ENCODE assay signal across 8 cellular contexts in the genomic region with DNA sequence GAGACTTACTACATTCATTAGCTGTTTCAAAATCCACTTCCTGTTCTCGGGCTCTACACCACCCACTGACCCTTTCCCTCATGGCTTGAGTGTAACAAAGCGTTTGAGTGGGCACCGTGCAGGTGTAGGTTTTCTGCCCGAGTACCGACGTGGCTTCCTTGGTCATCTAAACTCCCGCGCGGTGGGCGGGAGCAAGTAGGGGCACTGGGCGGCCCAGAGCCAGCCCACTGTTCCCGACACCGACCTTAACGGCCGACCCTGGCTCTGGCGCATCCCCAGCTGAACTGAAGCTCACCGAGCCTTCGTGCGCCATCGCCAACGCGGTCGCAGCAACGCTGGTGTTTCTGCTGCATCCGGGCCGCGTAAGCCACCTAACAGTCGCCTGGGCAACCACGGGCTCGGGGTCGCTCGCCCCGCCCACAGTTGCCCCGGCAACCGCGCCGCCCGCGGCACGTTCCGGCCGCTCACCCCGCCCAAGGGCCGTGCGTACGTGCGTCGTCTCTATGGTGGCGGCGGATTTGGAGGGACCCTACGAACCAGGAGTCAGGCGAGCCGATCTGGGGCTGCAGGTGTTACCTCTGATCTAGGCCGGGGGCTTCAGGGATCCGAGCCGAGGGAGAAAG. TPM values are rescaled to one million over a fixed set of nuclear protein-coding genes. Genes with fewer than 3 reads are reported as not detected.
DNase-seq lines count a peak whose midpoint lies in the region; ATAC-seq, FAIRE-seq and TF ChIP-seq lines count a peak whose summit lies in the region.

A gene (minus strand): TSS at position 372 of the 623 bp plus-strand sequence. CDS start 59 bp downstream, at position 313.
A gene with protein sequence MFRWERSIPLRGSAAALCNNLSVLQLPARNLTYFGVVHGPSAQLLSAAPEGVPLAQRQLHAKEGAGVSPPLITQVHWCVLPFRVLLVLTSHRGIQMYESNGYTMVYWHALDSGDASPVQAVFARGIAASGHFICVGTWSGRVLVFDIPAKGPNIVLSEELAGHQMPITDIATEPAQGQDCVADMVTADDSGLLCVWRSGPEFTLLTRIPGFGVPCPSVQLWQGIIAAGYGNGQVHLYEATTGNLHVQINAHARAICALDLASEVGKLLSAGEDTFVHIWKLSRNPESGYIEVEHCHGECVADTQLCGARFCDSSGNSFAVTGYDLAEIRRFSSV (plus strand): TSS at position 483 of the 623 bp plus-strand sequence. CDS start 424 bp downstream, outside the sequence.

- H3K9me3 Mint-ChIP-seq in mesothelial cell of epicardium: no peaks in the 10 kb centered on the region

- no peak within 1 kb of the TSS; the same call in 1 of the 2 replicates for H2BK20ac ChIP-seq in H1 (ENCODE audit: low read length)

- H3K23ac ChIP-seq in H1 (ENCODE audit: insufficient read length): no peak within 1 kb of the TSS

- peak within 1 kb of the TSS; percentile 74 to 97 for H3K4me2 ChIP-seq in H1 (ENCODE audit: insufficient read depth in 1 of 2, low read depth in 2 of 2, low read length in 2 of 2)

- H3K23me2 ChIP-seq in H1 (ENCODE audit: low read depth, low read length): peaks cover 10% of the 10 kb centered on the region

- H2BK12ac ChIP-seq in H1 (ENCODE audit: low read depth, low read length): no peak within 1 kb of the TSS

- peak in 1 of 2 experiments; percentile 92; a peak in 2 of 3 replicates for TF ChIP-seq POLR2A in H1 (IDR thresholded peaks at IDR 0.05; ENCODE audit: control extremely low read depth in 1 of 2, low read depth in 2 of 2, low read length in 2 of 2)

- peak within 1 kb of the TSS; percentile 52; the same call in 1 of the 2 replicates for H2BK5ac ChIP-seq in H1 (ENCODE audit: low read depth, low read length)

- 2% methylated on average over 53 of the region's 56 CpGs; no CpG with 5 or more reads in 1 of the 2 experiments for WGBS in H1 (ENCODE audit: extremely low coverage in 1 of 2, insufficient coverage in 1 of 2, insufficient read length in 1 of 2, insufficient replicate concordance in 2 of 2, low coverage in 1 of 2, low lambda C conversion rate in 2 of 2, missing lambda C conversion rate in 1 of 2), 2 experiments

- H3K79me2 ChIP-seq in H1 (ENCODE audit: control insufficient read depth in 1 of 2, insufficient read depth in 2 of 2, low read length in 2 of 2): no peaks in the 10 kb centered on the region

- peaks cover 0 to 19% (median 7%) of the 10 kb centered on the region in 4 experiments; a peak in 6 of 8 replicates for H3K36me3 ChIP-seq in H1 (ENCODE audit: control insufficient read depth in 2 of 4, insufficient read depth in 4 of 4, low read length in 3 of 4)

- peak; percentile 80 for ATAC-seq in GM21367 (IDR thresholded peaks at IDR 0.05; ENCODE audit: unreplicated experiment)

- H2BK120ac ChIP-seq in H1 (replicated peaks; ENCODE audit: low read depth, low read length): no peak within 1 kb of the TSS

- TF ChIP-seq EP300 in H1 (IDR thresholded peaks at IDR 0.05; ENCODE audit: borderline replicate concordance in 1 of 2, low read depth in 2 of 2, low read length in 2 of 2): no peak

- H3K4me1 ChIP-seq in H1 (replicated peaks in 1 of 4; ENCODE audit: control insufficient read depth in 3 of 4, insufficient read depth in 4 of 4, low read length in 3 of 4): peaks cover 0 to 5% (median 3%) of the 10 kb centered on the region in 4 experiments; a peak in 3 of 7 replicates

- H4K91ac ChIP-seq in H1 (replicated peaks; ENCODE audit: insufficient read length, low read length): no peak within 1 kb of the TSS

- peaks cover 1 to 15% of the 10 kb centered on the region in 2 experiments for H4K20me1 ChIP-seq in H1 (replicated peaks in 1 of 2; ENCODE audit: control insufficient read depth in 1 of 2, insufficient read depth in 2 of 2, low read length in 2 of 2)

- H3K36me3 Mint-ChIP-seq in mesothelial cell of epicardium: no peaks in the 10 kb centered on the region

- H3K14ac ChIP-seq in H1 (ENCODE audit: insufficient read length): no peak within 1 kb of the TSS

- H3K27ac Mint-ChIP-seq in mesothelial cell of epicardium: peak within 1 kb of the TSS; percentile 89

- peaks cover 7% of the 10 kb centered on the region for H3K4me1 Mint-ChIP-seq in mesothelial cell of epicardium

- H3K27me3 Mint-ChIP-seq in mesothelial cell of epicardium (ENCODE audit: low read depth): peaks cover 6% of the 10 kb centered on the region

- POLR2A ChIA-PET in H1 (lab: Charles Lee; ENCODE audit: partially characterized antibody): interaction anchor here (0.7 to 3.5 kb wide), 15 partner anchors 9 to 118 kb away, joined by 3 to 24 read pairs (median 5); a partner anchor contains a TSS

- TF ChIP-seq CTCF in H1 (IDR thresholded peaks at IDR 0.05; ENCODE audit: control extremely low read depth in 1 of 3, insufficient read depth in 1 of 3, low read depth in 1 of 3, low read length in 3 of 3): no peak
- no peak for TF ChIP-seq CTCF in mesothelial cell of epicardium (IDR thresholded peaks at IDR 0.05; ENCODE audit: unreplicated experiment)

- H3K4ac ChIP-seq in H1 (replicated peaks; ENCODE audit: insufficient read length, low read depth, low read length): peak within 1 kb of the TSS; percentile 32

- 0 out of 2 replicates have a peak within 1 kb of the TSS, but pooled peaks have one; percentile 25 for H2AK5ac ChIP-seq in H1 (ENCODE audit: low read depth, low read length)

- peak within 1 kb of the TSS; percentile 51 to 92 (median 74) for H3K4me3 ChIP-seq in H1 (ENCODE audit: extremely low read depth in 1 of 4, insufficient read depth in 2 of 4, low read depth in 3 of 4, low read length in 4 of 4)

- TF ChIP-seq RAD21 in H1 (IDR thresholded peaks at IDR 0.05 in 1 of 2, conservative IDR thresholded peaks at IDR 0.05 in 1 of 2; ENCODE audit: low read depth in 2 of 2, low read length in 2 of 2): no peak

- no peak for FAIRE-seq in H1 (lab: Jason Lieb, UNC)

- CTCF ChIA-PET in H1 (lab: Charles Lee; ENCODE audit: partially characterized antibody): interaction anchor here (0.6 to 1.3 kb wide), 2 partner anchors 54 to 125 kb away, joined by 3 to 4 read pairs; no protein-coding TSS in a partner anchor

- H3K56ac ChIP-seq in H1 (replicated peaks; ENCODE audit: insufficient read length, low read depth, low read length): peak within 1 kb of the TSS; percentile 63

- H4K5ac ChIP-seq in H1 (ENCODE audit: insufficient read length, low read depth, low read length): peak within 1 kb of the TSS; percentile 50

- H2AFZ ChIP-seq in H1 (ENCODE audit: low read length): peak within 1 kb of the TSS; percentile 89

- H3K4me3 Mint-ChIP-seq in mesothelial cell of epicardium: peak within 1 kb of the TSS; percentile 93

- no peaks in the 10 kb centered on the region for H3K9me3 ChIP-seq in H1 (ENCODE audit: insufficient read depth in 2 of 2, low read depth in 1 of 2, low read length in 1 of 2)

- DNase-seq in COLO829 (ENCODE audit: low spot score) (peak; percentile 81), HT1080 (ENCODE audit: low read depth) (peak; percentile 93), H1 (ENCODE audit: low read depth in 1 of 2, low spot score in 2 of 2) (peak; percentile 84 to 96), mesothelial cell of epicardium (ENCODE audit: low spot score in 2 of 2, unreplicated experiment in 2 of 2) (peak; percentile 67 to 85)
- peak; percentile 95 for DNase-seq in NK-92 treated with Interleukin-12 subunit alpha and Interleukin-12 subunit beta, amount 100 ng/mL, for 24 hours (lab: John Stamatoyannopoulos, UW)
- DNase-seq in activated CD8-positive, alpha-beta memory T cell treated with anti-CD3 and anti-CD28 coated beads for 48 hours (ENCODE audit: low read depth in 2 of 3, low spot score in 2 of 3): peak; percentile 88 to 97 (median 93)
- peak; percentile 94 to 96 for DNase-seq in stimulated activated CD8-positive, alpha-beta memory T cell treated with anti-CD3 and anti-CD28 coated beads, Interleukin-15, amount 100 ng/mL, for 48 hours (ENCODE audit: low read depth in 2 of 2)

- H3K9ac ChIP-seq in H1 (replicated peaks in 1 of 4; ENCODE audit: extremely low read depth in 1 of 4, low read depth in 3 of 4, low read length in 3 of 4): peak within 1 kb of the TSS in 3 of 4 experiments; percentile 62 to 76 (median 75); a peak in 6 of 7 replicates

- 0 out of 7 replicates have a peak, but pooled peaks cover 0 to 2% (median 0%) of the 10 kb centered on the region in 4 experiments for H3K27me3 ChIP-seq in H1 (replicated peaks in 1 of 4; ENCODE audit: control insufficient read depth in 3 of 4, extremely low read depth in 1 of 4, insufficient read depth in 3 of 4, low read length in 3 of 4)

- peak within 1 kb of the TSS; percentile 93 for H4K8ac ChIP-seq in H1 (ENCODE audit: extremely low read depth, insufficient read depth, low read length)

- no peaks in the 10 kb centered on the region for H3K79me1 ChIP-seq in H1 (ENCODE audit: low read depth, low read length)

- H3K18ac ChIP-seq in H1 (ENCODE audit: extremely low read depth, low read length): peak within 1 kb of the TSS; percentile 84

- no peak within 1 kb of the TSS for H2BK15ac ChIP-seq in H1 (ENCODE audit: low read length)

- peak within 1 kb of the TSS; percentile 51; the same call in 1 of the 2 replicates for H3K27ac ChIP-seq in H1 (ENCODE audit: low read depth, low read length)

RNA-seq across cellular contexts. Expression of the first gene that starts in this region (rescaled TPM):
- total RNA-seq in HT1080 (2014; rRNA removed; shearing (Covaris generic)): 0.37 and 2.2 TPM in 2 replicates
- 1.3 and 2.9 TPM in 2 replicates for polyA plus RNA-seq in HT1080 (2015; cell fraction: cytosol; rRNA removed)
- polyA plus RNA-seq in HT1080 (2015; cell fraction: nucleus; rRNA removed): 1.9 and 2.3 TPM in 2 replicates
- total RNA-seq in H1 (2021; fragmentation: NEBNext Ultra II Directional; extraction: Animal tissue kit (Norgen Biotek cat#: 25700)): 3.3 and 3.8 TPM in 2 replicates
- 1.6 and 2.4 TPM in 2 replicates for polyA plus RNA-seq in H1 (2011; rRNA removed)
- 1.8 TPM for polyA plus RNA-seq in H1 (2011; cell fraction: cytosol; rRNA removed)
- polyA plus RNA-seq in H1 (2011; cell fraction: nucleus; rRNA removed): 2.2 TPM
- polyA plus RNA-seq in H1 (2012, experiment 1 of 2): 1.8 to 4.0 TPM (median 2.7 TPM) in 4 replicates
- polyA plus RNA-seq in H1 (2012, experiment 2 of 2): 2.5 TPM
- polyA plus RNA-seq in H1 (2013, experiment 1 of 2): 1.6 TPM
- polyA plus RNA-seq in H1 (2013, experiment 2 of 2): 1.6 TPM
- polyA minus RNA-seq in H1 (2011; rRNA and poly(A)+ RNA removed): 0.73 and 0.82 TPM in 2 replicates
- 2.1 TPM for polyA minus RNA-seq in H1 (2011; cell fraction: cytosol; rRNA and poly(A)+ RNA removed)
- 1.7 TPM for polyA minus RNA-seq in H1 (2011; cell fraction: nucleus; rRNA and poly(A)+ RNA removed)
- total RNA-seq in mesothelial cell of epicardium: 4.7 to 8.8 TPM (median 6.0 TPM) in 3 replicates

RNA-seq across cellular contexts. Expression of the second gene that starts in this region (rescaled TPM):
- 59.7 and 66.7 TPM in 2 replicates for total RNA-seq in HT1080 (2014; rRNA removed; shearing (Covaris generic))
- 61.0 and 73.3 TPM in 2 replicates for polyA plus RNA-seq in HT1080 (2015; cell fraction: cytosol; rRNA removed)
- 59.2 and 63.0 TPM in 2 replicates for polyA plus RNA-seq in HT1080 (2015; cell fraction: nucleus; rRNA removed)
- total RNA-seq in H1 (2021; fragmentation: NEBNext Ultra II Directional; extraction: Animal tissue kit (Norgen Biotek cat#: 25700)): 41.6 and 45.0 TPM in 2 replicates
- polyA plus RNA-seq in H1 (2011; rRNA removed): 125 and 142 TPM in 2 replicates
- 127 TPM for polyA plus RNA-seq in H1 (2011; cell fraction: cytosol; rRNA removed)
- 148 TPM for polyA plus RNA-seq in H1 (2011; cell fraction: nucleus; rRNA removed)
- 48.4 to 98.7 TPM (median 88.1 TPM) in 4 replicates for polyA plus RNA-seq in H1 (2012, experiment 1 of 2)
- 87.5 TPM for polyA plus RNA-seq in H1 (2012, experiment 2 of 2)
- 27.2 TPM for polyA plus RNA-seq in H1 (2013, experiment 1 of 2)
- 27.3 TPM for polyA plus RNA-seq in H1 (2013, experiment 2 of 2)
- 107 and 111 TPM in 2 replicates for polyA minus RNA-seq in H1 (2011; rRNA and poly(A)+ RNA removed)
- 53.3 TPM for polyA minus RNA-seq in H1 (2011; cell fraction: cytosol; rRNA and poly(A)+ RNA removed)
- polyA minus RNA-seq in H1 (2011; cell fraction: nucleus; rRNA and poly(A)+ RNA removed): 41.3 TPM
- total RNA-seq in mesothelial cell of epicardium: 20.2 to 25.0 TPM (median 23.7 TPM) in 3 replicates

Comparison
In these comparisons a context has a peak if more than half of its experiments do, and no peak if none do; other contexts are left out.
1. Peak in every context shown above with its lines: DNase-seq, ATAC-seq, H3K4me3 ChIP-seq and H3K27ac ChIP-seq.